In the genomic region with DNA sequence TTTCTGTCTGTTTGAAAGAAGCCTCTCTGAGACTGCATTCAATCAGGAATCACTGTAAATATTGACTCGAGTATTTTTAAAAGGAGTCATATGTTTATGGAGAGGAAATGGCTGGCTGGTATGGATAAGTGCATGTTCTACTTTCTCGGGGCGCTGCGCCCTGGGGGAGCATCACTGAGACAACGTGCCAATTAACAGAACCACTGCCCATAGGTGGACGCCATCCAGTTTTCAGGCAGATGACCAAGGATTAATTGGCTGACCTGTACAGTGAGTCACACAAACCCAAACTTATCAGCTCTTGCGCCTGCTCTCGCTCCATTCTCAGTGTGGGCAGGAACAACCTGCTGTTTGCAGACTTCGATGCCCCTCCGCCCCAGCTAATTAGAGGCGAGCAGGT, we compare ENCODE assay signal across 1 cellular context.
TF ChIP-seq lines count a peak whose summit lies in the region.

No MANE protein-coding gene starts in this region.

TF ChIP-seq in GM23338, 12 proteins besides CTCF, POLR2A, EP300 and RAD21 (continued from another document):
- TF ChIP-seq, protein P1, sequence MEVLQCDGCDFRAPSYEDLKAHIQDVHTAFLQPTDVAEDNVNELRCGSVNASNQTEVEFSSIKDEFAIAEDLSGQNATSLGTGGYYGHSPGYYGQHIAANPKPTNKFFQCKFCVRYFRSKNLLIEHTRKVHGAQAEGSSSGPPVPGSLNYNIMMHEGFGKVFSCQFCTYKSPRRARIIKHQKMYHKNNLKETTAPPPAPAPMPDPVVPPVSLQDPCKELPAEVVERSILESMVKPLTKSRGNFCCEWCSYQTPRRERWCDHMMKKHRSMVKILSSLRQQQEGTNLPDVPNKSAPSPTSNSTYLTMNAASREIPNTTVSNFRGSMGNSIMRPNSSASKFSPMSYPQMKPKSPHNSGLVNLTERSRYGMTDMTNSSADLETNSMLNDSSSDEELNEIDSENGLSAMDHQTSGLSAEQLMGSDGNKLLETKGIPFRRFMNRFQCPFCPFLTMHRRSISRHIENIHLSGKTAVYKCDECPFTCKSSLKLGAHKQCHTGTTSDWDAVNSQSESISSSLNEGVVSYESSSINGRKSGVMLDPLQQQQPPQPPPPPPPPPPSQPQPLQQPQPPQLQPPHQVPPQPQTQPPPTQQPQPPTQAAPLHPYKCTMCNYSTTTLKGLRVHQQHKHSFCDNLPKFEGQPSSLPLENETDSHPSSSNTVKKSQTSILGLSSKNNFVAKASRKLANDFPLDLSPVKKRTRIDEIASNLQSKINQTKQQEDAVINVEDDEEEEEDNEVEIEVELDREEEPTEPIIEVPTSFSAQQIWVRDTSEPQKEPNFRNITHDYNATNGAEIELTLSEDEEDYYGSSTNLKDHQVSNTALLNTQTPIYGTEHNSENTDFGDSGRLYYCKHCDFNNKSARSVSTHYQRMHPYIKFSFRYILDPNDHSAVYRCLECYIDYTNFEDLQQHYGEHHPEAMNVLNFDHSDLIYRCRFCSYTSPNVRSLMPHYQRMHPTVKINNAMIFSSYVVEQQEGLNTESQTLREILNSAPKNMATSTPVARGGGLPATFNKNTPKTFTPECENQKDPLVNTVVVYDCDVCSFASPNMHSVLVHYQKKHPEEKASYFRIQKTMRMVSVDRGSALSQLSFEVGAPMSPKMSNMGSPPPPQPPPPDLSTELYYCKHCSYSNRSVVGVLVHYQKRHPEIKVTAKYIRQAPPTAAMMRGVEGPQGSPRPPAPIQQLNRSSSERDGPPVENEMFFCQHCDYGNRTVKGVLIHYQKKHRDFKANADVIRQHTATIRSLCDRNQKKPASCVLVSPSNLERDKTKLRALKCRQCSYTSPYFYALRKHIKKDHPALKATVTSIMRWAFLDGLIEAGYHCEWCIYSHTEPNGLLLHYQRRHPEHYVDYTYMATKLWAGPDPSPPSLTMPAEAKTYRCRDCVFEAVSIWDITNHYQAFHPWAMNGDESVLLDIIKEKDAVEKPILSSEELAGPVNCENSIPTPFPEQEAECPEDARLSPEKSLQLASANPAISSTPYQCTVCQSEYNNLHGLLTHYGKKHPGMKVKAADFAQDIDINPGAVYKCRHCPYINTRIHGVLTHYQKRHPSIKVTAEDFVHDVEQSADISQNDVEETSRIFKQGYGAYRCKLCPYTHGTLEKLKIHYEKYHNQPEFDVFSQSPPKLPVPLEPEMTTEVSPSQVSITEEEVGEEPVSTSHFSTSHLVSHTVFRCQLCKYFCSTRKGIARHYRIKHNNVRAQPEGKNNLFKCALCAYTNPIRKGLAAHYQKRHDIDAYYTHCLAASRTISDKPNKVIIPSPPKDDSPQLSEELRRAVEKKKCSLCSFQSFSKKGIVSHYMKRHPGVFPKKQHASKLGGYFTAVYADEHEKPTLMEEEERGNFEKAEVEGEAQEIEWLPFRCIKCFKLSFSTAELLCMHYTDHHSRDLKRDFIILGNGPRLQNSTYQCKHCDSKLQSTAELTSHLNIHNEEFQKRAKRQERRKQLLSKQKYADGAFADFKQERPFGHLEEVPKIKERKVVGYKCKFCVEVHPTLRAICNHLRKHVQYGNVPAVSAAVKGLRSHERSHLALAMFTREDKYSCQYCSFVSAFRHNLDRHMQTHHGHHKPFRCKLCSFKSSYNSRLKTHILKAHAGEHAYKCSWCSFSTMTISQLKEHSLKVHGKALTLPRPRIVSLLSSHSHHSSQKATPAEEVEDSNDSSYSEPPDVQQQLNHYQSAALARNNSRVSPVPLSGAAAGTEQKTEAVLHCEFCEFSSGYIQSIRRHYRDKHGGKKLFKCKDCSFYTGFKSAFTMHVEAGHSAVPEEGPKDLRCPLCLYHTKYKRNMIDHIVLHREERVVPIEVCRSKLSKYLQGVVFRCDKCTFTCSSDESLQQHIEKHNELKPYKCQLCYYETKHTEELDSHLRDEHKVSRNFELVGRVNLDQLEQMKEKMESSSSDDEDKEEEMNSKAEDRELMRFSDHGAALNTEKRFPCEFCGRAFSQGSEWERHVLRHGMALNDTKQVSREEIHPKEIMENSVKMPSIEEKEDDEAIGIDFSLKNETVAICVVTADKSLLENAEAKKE (CRISPR knock-in tag; IDR thresholded peaks at IDR 0.05) = no peak
